Comparison of ENCODE assay signal across 8 cellular contexts in the genomic region with DNA sequence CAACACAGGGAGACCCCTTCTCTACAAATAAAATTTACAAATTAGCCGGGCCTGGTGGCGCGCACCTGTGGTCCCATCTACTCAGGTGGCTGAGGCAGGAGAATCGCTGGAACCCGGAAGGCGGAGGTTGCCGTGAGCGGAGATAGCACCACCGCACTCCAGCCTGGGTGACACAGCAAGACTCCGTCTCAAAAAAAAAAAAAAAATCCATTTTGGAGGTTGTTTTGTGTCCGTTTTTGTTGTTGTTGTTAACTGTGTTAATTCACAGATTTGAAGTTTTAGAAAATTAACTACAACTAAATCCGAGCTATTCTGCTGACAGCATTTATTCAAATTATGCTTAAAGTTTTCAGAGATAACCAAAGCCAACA. TPM values are rescaled to one million over a fixed set of nuclear protein-coding genes. Genes with fewer than 3 reads are reported as not detected.
DNase-seq lines count a peak whose midpoint lies in the region; ATAC-seq and TF ChIP-seq lines count a peak whose summit lies in the region.

No MANE protein-coding gene starts in this region.

- 0% methylated on average over 3 of the region's 12 CpGs for WGBS in esophagus muscularis mucosa

- H4K20me1 ChIP-seq in osteoblast (ENCODE audit: insufficient read depth, low read length) = no peaks in the 10 kb centered on the region

- peak overlapping the region; percentile 91 for H3K4me2 ChIP-seq in osteoblast (ENCODE audit: insufficient read depth, low read length)

- peaks cover 26 to 47% (median 34%) of the 10 kb centered on the region in 4 donors for H3K4me1 ChIP-seq in esophagus muscularis mucosa
- peaks cover 8% of the 10 kb centered on the region for H3K4me1 ChIP-seq in osteoblast (ENCODE audit: insufficient read depth, low read length)

- ATAC-seq in HG03159 (IDR thresholded peaks at IDR 0.05; ENCODE audit: unreplicated experiment) = peak; percentile 27
- ATAC-seq in HG03521 (IDR thresholded peaks at IDR 0.05; ENCODE audit: unreplicated experiment) = no peak

- TF ChIP-seq EP300 in esophagus muscularis mucosa (IDR thresholded peaks at IDR 0.05) = no peak

- H3K9me3 ChIP-seq in esophagus muscularis mucosa = no peaks in the 10 kb centered on the region
- H3K9me3 ChIP-seq in osteoblast (ENCODE audit: low read depth, low read length) = no peaks in the 10 kb centered on the region

- intact Hi-C loops in esophagus muscularis mucosa (cut with DNase I) = loop anchor here (5.0 kb wide), 1 partner anchor 150 kb away; the partner anchor contains the start of gene ELAPOR1

- peaks cover 47% of the 10 kb centered on the region for H3K79me2 ChIP-seq in osteoblast (ENCODE audit: insufficient read depth, low read length)

- TF ChIP-seq CTCF in BJ (IDR thresholded peaks at IDR 0.05; ENCODE audit: insufficient read depth, low read depth, low read length) (no peak), esophagus muscularis mucosa (IDR thresholded peaks at IDR 0.05) (no peak), osteoblast (IDR thresholded peaks at IDR 0.05; ENCODE audit: extremely low read depth, low read depth, low read length) (no peak)

- peak overlapping the region; percentile 93 for H2AFZ ChIP-seq in osteoblast (ENCODE audit: low read length)

- DNase-seq in BJ (ENCODE audit: low read depth) = no peak
- DNase-seq in activated CD4-positive, alpha-beta T cell treated with anti-CD3 and anti-CD28 coated beads for 4 hours = peak; percentile 13 to 30
- DNase-seq in esophagus muscularis mucosa (ENCODE audit: extremely low spot score) = no peak
- peak; percentile 72 for DNase-seq in osteoblast (ENCODE audit: insufficient read length, low spot score, missing footprints)
- no peak for DNase-seq in NCI-H2029 (lab: John Stamatoyannopoulos, UW)
- DNase-seq in medulla oblongata (ENCODE audit: extremely low spot score) = no peak

- H3K4me3 ChIP-seq in BJ (ENCODE audit: low read depth, low read length) = peak overlapping the region; percentile 77
- H3K4me3 ChIP-seq in esophagus muscularis mucosa = peak overlapping the region; percentile 69 to 88 (median 80)
- H3K4me3 ChIP-seq in osteoblast (ENCODE audit: insufficient read depth, low read length) = peak overlapping the region; percentile 94

- H3K27me3 ChIP-seq in BJ (ENCODE audit: control insufficient read depth, insufficient read depth, low read length) (no peaks in the 10 kb centered on the region), esophagus muscularis mucosa (no peaks in the 10 kb centered on the region), osteoblast (ENCODE audit: insufficient read depth, low read length) (no peaks in the 10 kb centered on the region)

- POLR2A ChIA-PET in BJ (lab: Charles Lee) = no interaction called here

- CTCF ChIA-PET in BJ (lab: Yijun Ruan, JAX) = interaction anchor here (1.3 kb wide), 1 partner anchor 82 kb away, joined by 3 read pairs; no protein-coding TSS in a partner anchor

- H3K27ac ChIP-seq in esophagus muscularis mucosa (replicated peaks in 1 of 4) (peak overlapping the region; percentile 93 to 99 (median 96)), osteoblast (ENCODE audit: low read depth, low read length) (peak overlapping the region; percentile 85)

- no peak for TF ChIP-seq POLR2A in esophagus muscularis mucosa (IDR thresholded peaks at IDR 0.05; ENCODE audit: low read depth)

- H3K36me3 ChIP-seq in BJ (ENCODE audit: control insufficient read depth, insufficient read depth, low read length) = no peaks in the 10 kb centered on the region; the same call in 1 of the 2 replicates
- H3K36me3 ChIP-seq in esophagus muscularis mucosa = peaks cover 0 to 14% (median 0%) of the 10 kb centered on the region in 4 donors
- no peaks in the 10 kb centered on the region for H3K36me3 ChIP-seq in osteoblast (ENCODE audit: insufficient read depth, low read length)

RNA-seq across cellular contexts. Expression of gene CLCC1, which starts 0.6 kb away (rescaled TPM):
- polyA plus RNA-seq in BJ (2011; rRNA removed) = 28.7 and 38.8 TPM in 2 replicates
- polyA minus RNA-seq in BJ (2011; rRNA and poly(A)+ RNA removed) = 11.9 and 15.0 TPM in 2 replicates
- total RNA-seq in esophagus muscularis mucosa (10 to 100 TPM; 16.6 to 32.4 (median 25.9) TPM), osteoblast (30.1 and 32.6 TPM in 2 replicates)

Comparison
In these comparisons a context has a peak if more than half of its experiments do, and no peak if none do; other contexts are left out.
1. DNase-seq: peak in activated CD4-positive, alpha-beta T cell treated with anti-CD3 and anti-CD28 coated beads for 4 hours (2 of 2) and osteoblast (single experiment); none in BJ (single experiment), esophagus muscularis mucosa (single experiment), NCI-H2029 (single experiment) and medulla oblongata (single experiment).
2. Peak in every context shown above with its lines, with median percentiles within 50 percentile points of each other: H3K4me3 ChIP-seq.